8 cellular contexts compared by ENCODE assay signal in genomic region chr6:82144007-82144851, GRCh38.
A peak's percentile ranks its signal among the peaks of the same experiment; 100 is the strongest.
DNase-seq lines count a peak whose midpoint lies in the region; ATAC-seq, FAIRE-seq and TF ChIP-seq lines count a peak whose summit lies in the region.

No MANE protein-coding gene starts in this region.

- H3K36me3 ChIP-seq in endothelial cell of umbilical vein (ENCODE audit: control insufficient read depth in 2 of 2, extremely low read depth in 1 of 2, insufficient read depth in 2 of 2, low read length in 2 of 2) = no peaks in the 10 kb centered on the region

- no peaks in the 10 kb centered on the region for H4K20me1 ChIP-seq in endothelial cell of umbilical vein (replicated peaks; ENCODE audit: control insufficient read depth, extremely low read depth, insufficient read depth, low read length)

- intact Hi-C loops in endothelial cell of umbilical vein (cut with micrococcal nuclease) = no loop called here

- ATAC-seq in GM18520 (IDR thresholded peaks at IDR 0.05; ENCODE audit: unreplicated experiment) = peak; percentile 81
- ATAC-seq in HG02571 (IDR thresholded peaks at IDR 0.05; ENCODE audit: unreplicated experiment) = peak; percentile 82
- peak; percentile 82 for ATAC-seq in omental fat pad (ENCODE audit: low FRiP score)

- no peak overlapping the region for H3K4me3 ChIP-seq in NB4 (ENCODE audit: low read depth, low read length)
- no peak overlapping the region for H3K4me3 ChIP-seq in endothelial cell of umbilical vein (replicated peaks in 1 of 3; ENCODE audit: insufficient read depth in 1 of 3, low read depth in 1 of 3, low read length in 3 of 3)

- DNase-seq in NB4 (ENCODE audit: low read depth) (peak; percentile 15), endothelial cell of umbilical vein (ENCODE audit: low read depth, low spot score) (peak; percentile 85), omental fat pad (ENCODE audit: low spot score) (no peak), putamen (ENCODE audit: low spot score) (no peak), NCI-H1092 treated with DMSO at 0.1 percent for 48 hours (lab: John Stamatoyannopoulos, UW) (no peak)
- no peak for DNase-seq in activated CD4-positive, alpha-beta T cell treated with anti-CD3 and anti-CD28 coated beads for 4 hours

- TF ChIP-seq CTCF in NB4 (IDR thresholded peaks at IDR 0.05; ENCODE audit: low read depth, low read length) (no peak), endothelial cell of umbilical vein (IDR thresholded peaks at IDR 0.05; ENCODE audit: extremely low read depth in 1 of 2, insufficient read depth in 1 of 2, low read depth in 1 of 2, low read length in 2 of 2) (no peak), omental fat pad (IDR thresholded peaks at IDR 0.05) (no peak)

- peak overlapping the region; percentile 84 for H3K27ac ChIP-seq in endothelial cell of umbilical vein (ENCODE audit: insufficient read depth, low read depth, low read length)

- BruUV-seq in endothelial cell of umbilical vein (replicated peaks; lab: Mats Ljungman, UMichigan) = no TSS peak

- POLR2A ChIA-PET in endothelial cell of umbilical vein (lab: Charles Lee) = no interaction called here

- peak overlapping the region; percentile 72 for H2AFZ ChIP-seq in endothelial cell of umbilical vein (ENCODE audit: low read depth, low read length)

- H3K4me1 ChIP-seq in endothelial cell of umbilical vein (ENCODE audit: control insufficient read depth, extremely low read depth, insufficient read depth, low read length) = peaks cover 24% of the 10 kb centered on the region

- peak overlapping the region; percentile 26 for H3K9ac ChIP-seq in endothelial cell of umbilical vein (replicated peaks; ENCODE audit: extremely low read depth, insufficient read depth, low read length)

- H3K9me1 ChIP-seq in endothelial cell of umbilical vein (replicated peaks; ENCODE audit: control insufficient read depth, extremely low read depth, insufficient read depth, low read length) = no peaks in the 10 kb centered on the region

- FAIRE-seq in endothelial cell of umbilical vein (lab: Jason Lieb, UNC) = peak; percentile 90

- no peaks in the 10 kb centered on the region for H3K27me3 ChIP-seq in endothelial cell of umbilical vein (ENCODE audit: control insufficient read depth in 2 of 2, insufficient read depth in 2 of 2, low read length in 2 of 2)

- peak overlapping the region; percentile 45 for H3K4me2 ChIP-seq in endothelial cell of umbilical vein (ENCODE audit: insufficient read depth, low read length)

- TF ChIP-seq POLR2A in NB4 (IDR thresholded peaks at IDR 0.05; ENCODE audit: extremely low read depth, insufficient read length) (no peak), endothelial cell of umbilical vein (IDR thresholded peaks at IDR 0.05; ENCODE audit: low read depth, low read length) (no peak)

- dilution Hi-C loops in endothelial cell of umbilical vein (cut with MboI; ENCODE audit: extremely low pct_ligation_motif_present, low sequenced_read_pairs) = no loop called here

- H3K79me2 ChIP-seq in endothelial cell of umbilical vein (ENCODE audit: control insufficient read depth, insufficient read depth, low read length) = no peaks in the 10 kb centered on the region

- no peaks in the 10 kb centered on the region for H3K9me3 ChIP-seq in endothelial cell of umbilical vein (replicated peaks; ENCODE audit: control insufficient read depth, insufficient read depth, low read length)

- CTCF ChIA-PET in endothelial cell of umbilical vein (lab: Charles Lee) = interaction anchor here (0.6 to 1.7 kb wide), 7 partner anchors 8 to 902 kb away, joined by 3 to 4 read pairs (median 3); no protein-coding TSS in a partner anchor

TF ChIP-seq in endothelial cell of umbilical vein, 7 proteins besides CTCF, POLR2A, EP300 and RAD21:
- TF ChIP-seq POLR2AphosphoS5 (IDR thresholded peaks at IDR 0.05; ENCODE audit: insufficient read depth, low read depth, low read length) = peak; percentile 40
- peak; percentile 98 for TF ChIP-seq FOS (IDR thresholded peaks at IDR 0.05; ENCODE audit: borderline replicate concordance, insufficient read depth, low read length)
- TF ChIP-seq MYC (IDR thresholded peaks at IDR 0.05; ENCODE audit: low read depth, low read length) = no peak
- no peak for TF ChIP-seq GATA2 (IDR thresholded peaks at IDR 0.05; ENCODE audit: insufficient read depth, insufficient read length, low read depth, low read length)
- peak; percentile 89 for TF ChIP-seq JUN (IDR thresholded peaks at IDR 0.05; ENCODE audit: borderline replicate concordance, insufficient read depth, insufficient read length, low read depth)

Comparison
In these comparisons a context has a peak if more than half of its experiments do, and no peak if none do; other contexts are left out.
1. DNase-seq: peak in NB4 (single experiment) and endothelial cell of umbilical vein (single experiment); none in omental fat pad (single experiment), activated CD4-positive, alpha-beta T cell treated with anti-CD3 and anti-CD28 coated beads for 4 hours (0 of 2), putamen (single experiment) and NCI-H1092 treated with DMSO at 0.1 percent for 48 hours (single experiment).
2. Peak in every context shown above with its lines, with median percentiles within 50 percentile points of each other: ATAC-seq.